In the genomic region with DNA sequence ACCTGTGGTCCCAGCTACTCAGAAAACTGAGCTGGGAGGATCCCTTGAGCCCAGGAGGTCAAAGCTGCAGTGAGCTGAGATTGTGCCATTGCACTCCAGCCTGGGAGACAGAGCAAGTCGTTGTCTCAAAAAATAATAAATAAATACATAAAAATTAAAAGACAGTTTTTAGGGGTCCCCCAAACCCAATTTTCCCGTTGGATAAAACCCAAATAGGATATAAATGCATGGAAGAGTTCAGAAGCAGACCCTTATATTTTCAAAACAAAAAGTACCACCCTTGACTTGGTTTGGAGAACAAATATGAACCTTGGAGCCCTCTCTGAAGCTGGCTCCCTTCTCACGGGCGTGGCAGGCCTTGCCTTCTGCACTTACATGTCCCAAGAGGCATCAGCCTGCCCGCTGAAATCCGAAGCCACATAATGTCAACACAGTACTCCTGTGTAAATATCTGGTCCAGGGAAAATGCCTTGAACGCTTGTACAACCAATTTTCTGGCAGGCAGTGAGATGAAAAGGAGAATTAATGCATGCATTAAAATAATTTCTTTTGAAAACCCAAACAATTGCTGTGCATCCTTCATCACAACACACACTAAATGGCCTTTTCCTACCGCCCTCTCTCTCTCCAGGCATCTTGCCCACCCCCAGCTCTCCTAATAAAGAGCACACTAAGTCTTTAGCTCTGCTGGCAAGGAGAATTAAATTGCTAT, we compare ENCODE assay signal across 11 cellular contexts. TPM values are rescaled to one million over a fixed set of nuclear protein-coding genes. Genes with fewer than 3 reads are reported as not detected.
DNase-seq lines count a peak whose midpoint lies in the region; ATAC-seq and TF ChIP-seq lines count a peak whose summit lies in the region.
"Had no signal": no experiment of that assay in that cellular context is flagged by ENCODE, and none has a peak within 500 bp of the region (broad histone marks: within the 10 kb centered on the region; RNA-seq: fewer than 3 reads in every experiment).

No MANE protein-coding gene starts in this region.

- in situ Hi-C loops in transverse colon (cut with MboI; ENCODE audit: low pct_ligation_motif_present in 1 of 4, low pct_unique_long_range_greater_than_20kb in 1 of 4, low sequenced_read_pairs in 3 of 4) = no loop called here

- intact Hi-C loops in Right ventricle myocardium inferior (cut with DNase I) = no loop called here
- intact Hi-C loops in heart right ventricle (cut with DNase I) = no loop called here
- intact Hi-C loops in right cardiac atrium (cut with DNase I) = no loop called here
- intact Hi-C loops in transverse colon (cut with DNase I; ENCODE audit: low total_unique reads) = no loop called here

- ATAC-seq in Right ventricle myocardium inferior = peak; percentile 71
- no peak for ATAC-seq in heart right ventricle
- peak in 1 of 2 donors; percentile 76 for ATAC-seq in right cardiac atrium
- ATAC-seq in GM21723 (IDR thresholded peaks at IDR 0.05; ENCODE audit: unreplicated experiment) = no peak
- ATAC-seq in HG03025 (IDR thresholded peaks at IDR 0.05; ENCODE audit: low FRiP score, unreplicated experiment) = no peak
- ATAC-seq: activated CD4-positive, alpha-beta T cell treated with anti-CD3 and anti-CD28 coated beads for 36 hours had no signal

- TF ChIP-seq CTCF in heart right ventricle (IDR thresholded peaks at IDR 0.05) (no peak), transverse colon (IDR thresholded peaks at IDR 0.05) (no peak)

- H3K4me1 ChIP-seq in heart right ventricle = peaks cover 0 to 14% (median 0%) of the 10 kb centered on the region in 9 donors
- H3K4me1 ChIP-seq in right cardiac atrium (ENCODE audit: control insufficient read depth, insufficient read depth, low read length) = peaks cover 3% of the 10 kb centered on the region
- peaks cover 3 to 52% (median 29%) of the 10 kb centered on the region in 4 donors for H3K4me1 ChIP-seq in transverse colon

- TF ChIP-seq POLR2A in transverse colon (IDR thresholded peaks at IDR 0.05) = no peak

- DNase-seq in Right ventricle myocardium inferior (ENCODE audit: missing footprints) (no peak), heart right ventricle (no peak), NCI-H524 treated with DMSO at 0.1 percent for 48 hours (lab: John Stamatoyannopoulos, UW) (peak; percentile 8), right cardiac atrium (peak; percentile 26 to 81 (median 61)), transverse colon (peak; percentile 78), inferior parietal cortex (ENCODE audit: extremely low spot score) (no peak)
- DNase-seq: activated CD4-positive, alpha-beta T cell treated with anti-CD3 and anti-CD28 coated beads for 36 hours; naive B cell had no signal

- H3K27ac ChIP-seq in heart right ventricle = no peak overlapping the region
- no peak overlapping the region for H3K27ac ChIP-seq in right cardiac atrium (ENCODE audit: low read length)
- peak overlapping the region; percentile 52 to 81 (median 76) for H3K27ac ChIP-seq in transverse colon
- H3K27ac ChIP-seq: upper lobe of left lung had no signal

- 66 to 68% methylated on average over 8 of the region's 8 CpGs for WGBS in heart right ventricle, 2 donors
- WGBS in right cardiac atrium = 56% methylated on average over 8 of the region's 8 CpGs
- WGBS in transverse colon (ENCODE audit: low coverage in 1 of 2), 2 donors = 14 to 28% methylated on average over 7 to 8 of the region's 8 CpGs

- peaks cover 0 to 11% (median 5%) of the 10 kb centered on the region in 7 donors for H3K27me3 ChIP-seq in heart right ventricle
- no peaks in the 10 kb centered on the region for H3K27me3 ChIP-seq in right cardiac atrium (ENCODE audit: control insufficient read depth, insufficient read depth)
- no peaks in the 10 kb centered on the region for H3K27me3 ChIP-seq in transverse colon
- H3K27me3 ChIP-seq: upper lobe of left lung had no signal

- no peaks in the 10 kb centered on the region for H3K36me3 ChIP-seq in heart right ventricle
- no peaks in the 10 kb centered on the region for H3K36me3 ChIP-seq in transverse colon
- H3K36me3 ChIP-seq: upper lobe of left lung had no signal

- no peak for TF ChIP-seq EP300 in transverse colon (IDR thresholded peaks at IDR 0.05; ENCODE audit: low read depth)

- H3K9me3 ChIP-seq in heart right ventricle = no peaks in the 10 kb centered on the region
- H3K9me3 ChIP-seq in right cardiac atrium (ENCODE audit: control insufficient read depth, low read length) = no peaks in the 10 kb centered on the region
- no peaks in the 10 kb centered on the region for H3K9me3 ChIP-seq in transverse colon
- H3K9me3 ChIP-seq: upper lobe of left lung had no signal

- H3K4me3 ChIP-seq in heart right ventricle = no peak overlapping the region
- H3K4me3 ChIP-seq in right cardiac atrium (ENCODE audit: low read length) = no peak overlapping the region
- H3K4me3 ChIP-seq in transverse colon = no peak overlapping the region
- H3K4me3 ChIP-seq: upper lobe of left lung had no signal

RNA-seq across cellular contexts. Expression of gene PARD3, which starts 46.4 kb away (rescaled TPM):
- total RNA-seq in Right ventricle myocardium inferior = 34.6 TPM
- 10 to 100 TPM; 28.8 to 41.8 (median 34.2) TPM for total RNA-seq in heart right ventricle
- polyA plus RNA-seq in heart right ventricle = 10 to 100 TPM; 19.7 to 37.6 TPM
- 10 to 100 TPM; 27.3 to 40.3 (median 29.7) TPM for total RNA-seq in right cardiac atrium
- polyA plus RNA-seq in right cardiac atrium = 10.5 TPM
- total RNA-seq in transverse colon = 10 to 100 TPM; 27.3 to 65.3 (median 55.6) TPM

Comparison
In these comparisons a context has a peak if more than half of its experiments do, and no peak if none do; other contexts are left out.
1. DNase-seq: peak in NCI-H524 treated with DMSO at 0.1 percent for 48 hours (single experiment), right cardiac atrium (3 of 3) and transverse colon (single experiment); none in Right ventricle myocardium inferior (single experiment), heart right ventricle (0 of 2) and inferior parietal cortex (single experiment).
2. H3K27ac ChIP-seq: peak in transverse colon (4 of 4); none in heart right ventricle (0 of 10) and right cardiac atrium (single experiment).